In genomic region chr11:74929431-74930363, GRCh38 we compare ENCODE assay signal across 8 cellular contexts. TPM values are rescaled to one million over a fixed set of nuclear protein-coding genes. Genes with fewer than 3 reads are reported as not detected.
DNase-seq lines count a peak whose midpoint lies in the region; ATAC-seq and TF ChIP-seq lines count a peak whose summit lies in the region.

No MANE protein-coding gene starts in this region.

- no peak overlapping the region for H3K27ac Mint-ChIP-seq in chondrocyte (ENCODE audit: unreplicated experiment)

- H3K4me1 Mint-ChIP-seq in chondrocyte (ENCODE audit: low read depth) = no peaks in the 10 kb centered on the region

- ATAC-seq in HG03159 (IDR thresholded peaks at IDR 0.05; ENCODE audit: unreplicated experiment) = peak; percentile 82
- no peak for ATAC-seq in HG03521 (IDR thresholded peaks at IDR 0.05; ENCODE audit: unreplicated experiment)

- POLR2A ChIA-PET in GM10248 (lab: Yijun Ruan, JAX) = no interaction called here

- peaks cover 7% of the 10 kb centered on the region for H3K36me3 Mint-ChIP-seq in chondrocyte (ENCODE audit: low read depth)

- H3K27me3 Mint-ChIP-seq in chondrocyte (ENCODE audit: low read depth) = no peaks in the 10 kb centered on the region

- no peak overlapping the region for H3K4me3 Mint-ChIP-seq in chondrocyte (ENCODE audit: unreplicated experiment)

- DNase-seq in GM10248 (ENCODE audit: extremely low spot score) = peak; percentile 54
- peak; percentile 85 to 91 for DNase-seq in NCI-H446 (lab: John Stamatoyannopoulos, UW)
- peak; percentile 31 for DNase-seq in activated CD4-positive, alpha-beta T cell treated with anti-CD3 and anti-CD28 coated beads for 1 hour
- no peak for DNase-seq in chondrocyte (ENCODE audit: low spot score)
- peak; percentile 94 for DNase-seq in left kidney (ENCODE audit: low read depth, low spot score)
- peak; percentile 31 to 57 for DNase-seq in stimulated activated CD4-positive, alpha-beta T cell treated with anti-CD3 and anti-CD28 coated beads, Interleukin-4, amount 100 ng/mL, for 4 hours

- CTCF ChIA-PET in GM10248 (lab: Yijun Ruan, JAX) = interaction anchor here (0.6 to 6.8 kb wide), 55 partner anchors 8 to 319 kb away, joined by 3 to 61 read pairs (median 4); partner anchors contain the start of genes SPCS2, TPBGL and XRRA1

- H3K9me3 Mint-ChIP-seq in chondrocyte (ENCODE audit: low read depth) = no peaks in the 10 kb centered on the region

- TF ChIP-seq CTCF in GM10248 (IDR thresholded peaks at IDR 0.05; ENCODE audit: control extremely low read depth, extremely low read depth, low read depth, missing control alignments) (peak; percentile 90), chondrocyte (IDR thresholded peaks at IDR 0.05) (peak; percentile 95)

RNA-seq across cellular contexts. Expression of gene XRRA1, which starts 19.2 kb away (rescaled TPM):
- 8.0 to 13.2 TPM (median 8.1 TPM) in 3 replicates for total RNA-seq in chondrocyte

RNA-seq across cellular contexts. Expression of gene SPCS2, which starts 19.4 kb away (rescaled TPM):
- total RNA-seq in chondrocyte = 119 to 141 TPM (median 133 TPM) in 3 replicates

RNA-seq across cellular contexts. Expression of gene NEU3, which starts 59.0 kb away (rescaled TPM):
- 9.4 to 14.1 TPM (median 9.6 TPM) in 3 replicates for total RNA-seq in chondrocyte
